Comparison of ENCODE assay signal across 1 cellular context in the genomic region with DNA sequence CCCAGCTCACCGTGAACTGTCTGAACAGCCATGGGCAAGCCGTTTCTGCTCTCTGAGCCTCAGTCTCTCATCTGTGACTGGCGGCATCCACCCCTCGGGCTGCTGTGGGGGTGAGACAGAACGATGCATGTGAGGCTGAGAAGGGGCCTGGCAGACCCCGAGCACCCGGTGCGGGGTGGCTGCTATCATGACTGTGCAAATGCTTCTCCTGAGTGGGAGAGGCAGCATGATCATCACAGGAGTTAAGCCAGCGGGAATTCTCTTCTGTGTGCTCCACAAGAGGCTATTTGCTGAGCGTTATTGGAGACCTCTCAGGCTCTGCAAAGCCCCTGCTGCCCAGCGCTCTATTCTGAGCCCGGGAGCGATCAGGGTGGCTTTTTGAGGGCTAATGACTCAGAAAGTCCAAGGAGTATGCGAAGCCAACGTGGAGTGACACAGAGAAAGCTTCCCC.
TF ChIP-seq lines count a peak whose summit lies in the region.

No MANE protein-coding gene starts in this region.

TF ChIP-seq in HepG2, 621 proteins besides CTCF, POLR2A, EP300 and RAD21 (continued from another document):
- TF ChIP-seq, protein P1, sequence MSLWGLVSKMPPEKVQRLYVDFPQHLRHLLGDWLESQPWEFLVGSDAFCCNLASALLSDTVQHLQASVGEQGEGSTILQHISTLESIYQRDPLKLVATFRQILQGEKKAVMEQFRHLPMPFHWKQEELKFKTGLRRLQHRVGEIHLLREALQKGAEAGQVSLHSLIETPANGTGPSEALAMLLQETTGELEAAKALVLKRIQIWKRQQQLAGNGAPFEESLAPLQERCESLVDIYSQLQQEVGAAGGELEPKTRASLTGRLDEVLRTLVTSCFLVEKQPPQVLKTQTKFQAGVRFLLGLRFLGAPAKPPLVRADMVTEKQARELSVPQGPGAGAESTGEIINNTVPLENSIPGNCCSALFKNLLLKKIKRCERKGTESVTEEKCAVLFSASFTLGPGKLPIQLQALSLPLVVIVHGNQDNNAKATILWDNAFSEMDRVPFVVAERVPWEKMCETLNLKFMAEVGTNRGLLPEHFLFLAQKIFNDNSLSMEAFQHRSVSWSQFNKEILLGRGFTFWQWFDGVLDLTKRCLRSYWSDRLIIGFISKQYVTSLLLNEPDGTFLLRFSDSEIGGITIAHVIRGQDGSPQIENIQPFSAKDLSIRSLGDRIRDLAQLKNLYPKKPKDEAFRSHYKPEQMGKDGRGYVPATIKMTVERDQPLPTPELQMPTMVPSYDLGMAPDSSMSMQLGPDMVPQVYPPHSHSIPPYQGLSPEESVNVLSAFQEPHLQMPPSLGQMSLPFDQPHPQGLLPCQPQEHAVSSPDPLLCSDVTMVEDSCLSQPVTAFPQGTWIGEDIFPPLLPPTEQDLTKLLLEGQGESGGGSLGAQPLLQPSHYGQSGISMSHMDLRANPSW (CRISPR knock-in tag; IDR thresholded peaks at IDR 0.05; ENCODE audit: borderline replicate concordance) = no peak
- TF ChIP-seq, protein P2, sequence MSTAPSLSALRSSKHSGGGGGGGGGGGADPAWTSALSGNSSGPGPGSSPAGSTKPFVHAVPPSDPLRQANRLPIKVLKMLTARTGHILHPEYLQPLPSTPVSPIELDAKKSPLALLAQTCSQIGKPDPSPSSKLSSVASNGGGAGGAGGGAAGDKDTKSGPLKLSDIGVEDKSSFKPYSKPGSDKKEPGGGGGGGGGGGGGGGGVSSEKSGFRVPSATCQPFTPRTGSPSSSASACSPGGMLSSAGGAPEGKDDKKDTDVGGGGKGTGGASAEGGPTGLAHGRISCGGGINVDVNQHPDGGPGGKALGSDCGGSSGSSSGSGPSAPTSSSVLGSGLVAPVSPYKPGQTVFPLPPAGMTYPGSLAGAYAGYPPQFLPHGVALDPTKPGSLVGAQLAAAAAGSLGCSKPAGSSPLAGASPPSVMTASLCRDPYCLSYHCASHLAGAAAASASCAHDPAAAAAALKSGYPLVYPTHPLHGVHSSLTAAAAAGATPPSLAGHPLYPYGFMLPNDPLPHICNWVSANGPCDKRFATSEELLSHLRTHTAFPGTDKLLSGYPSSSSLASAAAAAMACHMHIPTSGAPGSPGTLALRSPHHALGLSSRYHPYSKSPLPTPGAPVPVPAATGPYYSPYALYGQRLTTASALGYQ (CRISPR knock-in tag; IDR thresholded peaks at IDR 0.05) = no peak
TF ChIP-seq in HepG2: peak in this region for 6.
